ENCODE assay signal across 10 cellular contexts in genomic region chr5:166505086-166505485, GRCh38.
"Had no signal": no experiment of that assay in that cellular context is flagged by ENCODE, and none has a peak within 500 bp of the region (broad histone marks: within the 10 kb centered on the region; RNA-seq: fewer than 3 reads in every experiment).

No MANE protein-coding gene starts in this region.

- DNase-seq: activated CD4-positive, CD25-positive, alpha-beta regulatory T cell treated with anti-CD3 and anti-CD28 coated beads, Interleukin-2, amount 50 U/mL, for 72 hours; activated naive CD4-positive, alpha-beta T cell; activated naive CD8-positive, alpha-beta T cell treated with anti-CD3 and anti-CD28 coated beads, Interleukin-2, amount 10 ng/mL, durations not matched to agents 7 days and 5 days; esophagus squamous epithelium; kidney glomerular epithelial cell; mesendoderm; occipital lobe; stimulated activated CD4-positive, alpha-beta T cell treated with anti-CD3 and anti-CD28 coated beads, Interleukin-4, amount 100 ng/mL, for 24 hours; stimulated activated naive CD4-positive, alpha-beta T cell; trophoblast cell had no signal
